Comparison of ENCODE assay signal across 10 cellular contexts in the genomic region with DNA sequence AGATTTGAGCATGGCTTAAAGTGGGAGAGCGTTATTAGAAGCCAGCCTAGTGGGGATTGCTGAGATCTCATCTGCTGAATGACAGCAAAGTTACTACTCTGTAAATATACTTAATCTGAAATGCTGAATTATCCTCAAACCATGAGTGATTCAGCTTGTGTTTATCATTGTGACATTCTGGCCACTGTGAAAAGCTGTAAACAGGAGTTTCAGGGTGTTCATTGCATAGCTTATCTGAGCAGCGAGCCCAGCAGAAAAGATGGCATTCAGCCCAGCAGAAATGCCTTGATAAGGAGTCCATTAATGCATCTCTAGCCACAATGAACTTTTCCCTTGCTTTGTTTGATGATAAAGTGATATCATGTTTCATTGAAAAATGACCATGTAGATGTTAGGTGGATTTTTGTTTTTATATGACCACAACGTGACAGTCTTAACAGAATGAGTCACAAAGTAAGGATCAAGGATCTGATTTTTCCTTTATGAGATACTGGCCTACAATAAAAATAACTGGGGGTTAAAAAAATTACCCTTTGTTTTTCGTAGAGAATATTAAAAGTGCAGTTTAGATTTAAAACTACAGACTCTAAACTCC. TPM values are rescaled to one million over a fixed set of nuclear protein-coding genes. Genes with fewer than 3 reads are reported as not detected.
DNase-seq lines count a peak whose midpoint lies in the region; ATAC-seq, FAIRE-seq and TF ChIP-seq lines count a peak whose summit lies in the region.
"Had no signal": no experiment of that assay in that cellular context is flagged by ENCODE, and none has a peak within 500 bp of the region (broad histone marks: within the 10 kb centered on the region; RNA-seq: fewer than 3 reads in every experiment).

No MANE protein-coding gene starts in this region.

- no peak overlapping the region for H3K4me2 ChIP-seq in mesenchymal stem cell (ENCODE audit: low read length, poor library complexity, severe bottlenecking)

- FAIRE-seq in HTR-8/SVneo (lab: Jason Lieb, UNC), result no peak

- H3K4me1 ChIP-seq in ascending aorta (peaks cover 11 to 82% of the 10 kb centered on the region in 2 donors), mesenchymal stem cell (ENCODE audit: control insufficient read depth, insufficient read depth, low read depth, low read length) (no peaks in the 10 kb centered on the region)

- H2BK120ac ChIP-seq in mesenchymal stem cell (ENCODE audit: low read depth, low read length), result no peak overlapping the region

- WGBS in mesenchymal stem cell, result 8% methylated on average over 2 of the region's 4 CpGs

- in situ Hi-C loops in ACHN (cut with HindIII; ENCODE audit: low pct_ligation_motif_present, low pct_unique_long_range_greater_than_20kb, low sequenced_read_pairs), result no loop called here

- H3K14ac ChIP-seq in mesenchymal stem cell (ENCODE audit: low read length in 2 of 2), result no peak overlapping the region

- no peak overlapping the region for H2AK5ac ChIP-seq in mesenchymal stem cell (ENCODE audit: low read length, severe bottlenecking)

- no peak overlapping the region for H2BK15ac ChIP-seq in mesenchymal stem cell (ENCODE audit: low read depth, poor library complexity, severe bottlenecking)

- no peak overlapping the region for H4K91ac ChIP-seq in mesenchymal stem cell (ENCODE audit: low read length)

- no peak for ATAC-seq in GM21825 (IDR thresholded peaks at IDR 0.05; ENCODE audit: unreplicated experiment)

- H2AFZ ChIP-seq in mesenchymal stem cell (ENCODE audit: low read depth, low read length), result no peak overlapping the region

- no peak overlapping the region for H4K8ac ChIP-seq in mesenchymal stem cell (ENCODE audit: low read length)

- peak overlapping the region; percentile 91 to 99 for H3K27ac ChIP-seq in ascending aorta
- no peak overlapping the region for H3K27ac ChIP-seq in mesenchymal stem cell (ENCODE audit: low read length, poor library complexity, severe bottlenecking)
- H3K27ac ChIP-seq in dorsolateral prefrontal cortex, result no peak overlapping the region

- H3K27me3 ChIP-seq in ascending aorta (no peaks in the 10 kb centered on the region), mesenchymal stem cell (ENCODE audit: control insufficient read depth in 1 of 2, insufficient read depth in 1 of 2, low read length in 2 of 2) (no peaks in the 10 kb centered on the region), dorsolateral prefrontal cortex (peaks cover 0 to 91% (median 28%) of the 10 kb centered on the region in 45 donors)
- H3K27me3 ChIP-seq: neutrophil had no signal

- no peak overlapping the region for H2BK5ac ChIP-seq in mesenchymal stem cell (ENCODE audit: low read depth, low read length, poor library complexity, severe bottlenecking)

- no peak overlapping the region for H2BK12ac ChIP-seq in mesenchymal stem cell (ENCODE audit: low read length in 2 of 2)

- H3K18ac ChIP-seq in mesenchymal stem cell (ENCODE audit: low read depth in 1 of 2, low read length in 2 of 2), result no peak overlapping the region

- no peak for TF ChIP-seq CTCF in ascending aorta (IDR thresholded peaks at IDR 0.05)
- TF ChIP-seq CTCF in GM20000 (IDR thresholded peaks at IDR 0.05; ENCODE audit: extremely low read depth, missing control alignments), result no peak
- no peak for TF ChIP-seq CTCF in dorsolateral prefrontal cortex (IDR thresholded peaks at IDR 0.05 in 54 of 56, conservative IDR thresholded peaks at IDR 0.05 in 2 of 56; ENCODE audit: low read depth in 1 of 56, partially characterized antibody in 56 of 56)

- H3K36me3 ChIP-seq in ascending aorta (no peaks in the 10 kb centered on the region), mesenchymal stem cell (ENCODE audit: control insufficient read depth in 1 of 2, insufficient read depth in 2 of 2, low read depth in 1 of 2, low read length in 2 of 2) (no peaks in the 10 kb centered on the region)
- H3K36me3 ChIP-seq: neutrophil had no signal

- peak overlapping the region; percentile 66 for H3K9ac ChIP-seq in mesenchymal stem cell (ENCODE audit: low read length)

- peaks cover 10% of the 10 kb centered on the region for H3K79me1 ChIP-seq in mesenchymal stem cell (replicated peaks; ENCODE audit: low read length, poor library complexity, severe bottlenecking)

- H3K23ac ChIP-seq in mesenchymal stem cell (ENCODE audit: low read length in 2 of 2), result no peak overlapping the region

- peak; percentile 43 for DNase-seq in ACHN
- peak; percentile 14 for DNase-seq in HTR-8/SVneo (ENCODE audit: insufficient read length, low spot score)
- DNase-seq in ascending aorta (ENCODE audit: low spot score in 2 of 2), result no peak
- DNase-seq in mesenchymal stem cell, result peak; percentile 92
- no peak for DNase-seq in GM20000 (ENCODE audit: low spot score)
- no peak for DNase-seq in dorsolateral prefrontal cortex
- DNase-seq in SIG-M5 treated with dmso at 0.1 percent for 504 hours (lab: John Stamatoyannopoulos, UW; ENCODE audit: unreplicated experiment), result no peak
- DNase-seq: GOT3 had no signal

- no peak overlapping the region for H3K4ac ChIP-seq in mesenchymal stem cell (ENCODE audit: low read depth in 1 of 2, low read length in 2 of 2)

- H3K9me3 ChIP-seq in ascending aorta (no peaks in the 10 kb centered on the region), mesenchymal stem cell (ENCODE audit: control insufficient read depth, low read length) (no peaks in the 10 kb centered on the region)
- H3K9me3 ChIP-seq: neutrophil had no signal

- intact Hi-C loops in ascending aorta (cut with DNase I), result no loop called here
- intact Hi-C loops in dorsolateral prefrontal cortex (cut with DNase I), result no loop called here

- H3K4me3 ChIP-seq in ascending aorta, result peak overlapping the region; percentile 32 to 41
- H3K4me3 ChIP-seq in mesenchymal stem cell (ENCODE audit: insufficient read depth in 1 of 2, low read depth in 1 of 2, low read length in 2 of 2), result no peak overlapping the region
- H3K4me3 ChIP-seq in dorsolateral prefrontal cortex, result no peak overlapping the region

RNA-seq across cellular contexts. Expression of gene TES, which starts 7.8 kb away (rescaled TPM):
- 108 TPM for total RNA-seq in ascending aorta
- polyA plus RNA-seq in mesenchymal stem cell (2013, experiment 1 of 2), result 47.6 TPM
- 50.2 TPM for polyA plus RNA-seq in mesenchymal stem cell (2013, experiment 2 of 2)
- total RNA-seq in dorsolateral prefrontal cortex, result 1 to 10 TPM in 112 of 120 experiments, under 1 TPM in 8; 0.41 to 10.0 (median 2.9) TPM

Comparison
In these comparisons a context has a peak if more than half of its experiments do, and no peak if none do; other contexts are left out.
1. DNase-seq: peak in ACHN (single experiment), HTR-8/SVneo (single experiment) and mesenchymal stem cell (single experiment); none in ascending aorta (0 of 2), GM20000 (single experiment), dorsolateral prefrontal cortex (0 of 10) and SIG-M5 treated with dmso at 0.1 percent for 504 hours (single experiment).
2. H3K27ac ChIP-seq: peak in ascending aorta (2 of 2); none in mesenchymal stem cell (single experiment) and dorsolateral prefrontal cortex (0 of 59).
3. H3K4me3 ChIP-seq: peak in ascending aorta (2 of 2); none in mesenchymal stem cell (0 of 2) and dorsolateral prefrontal cortex (0 of 59).